Comparison of ENCODE assay signal across 8 cellular contexts in genomic region chr14:54652188-54652889, GRCh38.
A peak's percentile ranks its signal among the peaks of the same experiment; 100 is the strongest.
DNase-seq lines count a peak whose midpoint lies in the region; ATAC-seq, FAIRE-seq and TF ChIP-seq lines count a peak whose summit lies in the region.

No MANE protein-coding gene starts in this region.

- H3K36me3 ChIP-seq in keratinocyte (ENCODE audit: control insufficient read depth in 2 of 2, extremely low read depth in 1 of 2, insufficient read depth in 2 of 2, low read length in 2 of 2) (no peaks in the 10 kb centered on the region), suprapubic skin (no peaks in the 10 kb centered on the region)

- no peaks in the 10 kb centered on the region for H3K27me3 ChIP-seq in keratinocyte (ENCODE audit: control insufficient read depth, extremely low read depth, insufficient read depth, low read length)
- no peaks in the 10 kb centered on the region for H3K27me3 ChIP-seq in suprapubic skin

- H3K9me3 ChIP-seq in keratinocyte (ENCODE audit: control insufficient read depth, low read depth, low read length) = no peaks in the 10 kb centered on the region
- no peaks in the 10 kb centered on the region for H3K9me3 ChIP-seq in suprapubic skin

- peaks cover 39% of the 10 kb centered on the region for H3K4me1 ChIP-seq in keratinocyte (ENCODE audit: control insufficient read depth, extremely low read depth, insufficient read depth, low read length)
- H3K4me1 ChIP-seq in suprapubic skin = peaks cover 51% of the 10 kb centered on the region

- TF ChIP-seq POLR2A in suprapubic skin (IDR thresholded peaks at IDR 0.05) = peak in 1 of 2 donors; percentile 8

- no peaks in the 10 kb centered on the region for H4K20me1 ChIP-seq in keratinocyte (ENCODE audit: control insufficient read depth, extremely low read depth, insufficient read depth, low read length)

- WGBS in suprapubic skin = 18% methylated on average over 11 of the region's 11 CpGs

- ATAC-seq in HG03135 (IDR thresholded peaks at IDR 0.05; ENCODE audit: unreplicated experiment) = no peak

- no peak overlapping the region for H2AFZ ChIP-seq in keratinocyte (ENCODE audit: control insufficient read depth, low read length)

- no peak for TF ChIP-seq CTCF in cardiac fibroblast (IDR thresholded peaks at IDR 0.05; ENCODE audit: low read depth, low read length)
- TF ChIP-seq CTCF in keratinocyte (optimal IDR thresholded peaks at IDR 0.05 in 1 of 3, IDR thresholded peaks at IDR 0.05 in 1 of 3, conservative IDR thresholded peaks at IDR 0.05 in 1 of 3; ENCODE audit: extremely low read depth in 1 of 3, insufficient read depth in 2 of 3, low read length in 3 of 3) = no peak
- no peak for TF ChIP-seq CTCF in suprapubic skin (IDR thresholded peaks at IDR 0.05)

- peak; percentile 79 for FAIRE-seq in keratinocyte (lab: Jason Lieb, UNC)

- H3K79me2 ChIP-seq in keratinocyte (ENCODE audit: control insufficient read depth, insufficient read depth, low read length) = peaks cover 53% of the 10 kb centered on the region

- H3K4me3 ChIP-seq in cardiac fibroblast (replicated peaks in 1 of 2; ENCODE audit: low read depth in 2 of 2, low read length in 2 of 2) (peak overlapping the region in 1 of 2 donors; percentile 45), keratinocyte (ENCODE audit: control insufficient read depth in 2 of 3, extremely low read depth in 1 of 3, insufficient read depth in 2 of 3, low read depth in 1 of 3, low read length in 3 of 3) (peak overlapping the region; percentile 38 to 66 (median 61)), suprapubic skin (peak overlapping the region; percentile 28)

- no peaks in the 10 kb centered on the region for H3K9me1 ChIP-seq in keratinocyte (ENCODE audit: control insufficient read depth, extremely low read depth, insufficient read depth, low read length)

- dilution Hi-C loops in keratinocyte (cut with MboI; ENCODE audit: extremely low pct_ligation_motif_present, low sequenced_read_pairs) = no loop called here

- H3K27ac ChIP-seq in keratinocyte (ENCODE audit: control insufficient read depth, insufficient read depth, low read length) (peak overlapping the region; percentile 96), suprapubic skin (peak overlapping the region; percentile 91)

- TF ChIP-seq EP300 in suprapubic skin (IDR thresholded peaks at IDR 0.05) = no peak

- peak overlapping the region; percentile 96 for H3K4me2 ChIP-seq in keratinocyte (ENCODE audit: control insufficient read depth, extremely low read depth, insufficient read depth, low read depth, low read length)

- peak overlapping the region; percentile 80 for H3K9ac ChIP-seq in keratinocyte (ENCODE audit: control insufficient read depth, extremely low read depth, insufficient read depth, low read length)

- DNase-seq in HS-5 (ENCODE audit: low read depth) = peak; percentile 97
- peak; percentile 99 to 100 for DNase-seq in cardiac fibroblast (ENCODE audit: low read depth in 2 of 2)
- DNase-seq in keratinocyte (ENCODE audit: low read depth, low spot score) = peak; percentile 89
- DNase-seq in suprapubic skin (ENCODE audit: low spot score in 2 of 2) = peak; percentile 90 to 91
- DNase-seq in NCI-H82 (lab: John Stamatoyannopoulos, UW) = no peak
- DNase-seq in pons (ENCODE audit: low spot score) = no peak
- no peak for DNase-seq in NCI-H1105 treated with DMSO at 0.1 percent for 48 hours (lab: John Stamatoyannopoulos, UW)

Comparison
In these comparisons a context has a peak if more than half of its experiments do, and no peak if none do; other contexts are left out.
1. DNase-seq: peak in HS-5 (single experiment), cardiac fibroblast (2 of 2), keratinocyte (single experiment) and suprapubic skin (2 of 2); none in NCI-H82 (single experiment), pons (single experiment) and NCI-H1105 treated with DMSO at 0.1 percent for 48 hours (single experiment).